14 cellular contexts compared by ENCODE assay signal in the genomic region with DNA sequence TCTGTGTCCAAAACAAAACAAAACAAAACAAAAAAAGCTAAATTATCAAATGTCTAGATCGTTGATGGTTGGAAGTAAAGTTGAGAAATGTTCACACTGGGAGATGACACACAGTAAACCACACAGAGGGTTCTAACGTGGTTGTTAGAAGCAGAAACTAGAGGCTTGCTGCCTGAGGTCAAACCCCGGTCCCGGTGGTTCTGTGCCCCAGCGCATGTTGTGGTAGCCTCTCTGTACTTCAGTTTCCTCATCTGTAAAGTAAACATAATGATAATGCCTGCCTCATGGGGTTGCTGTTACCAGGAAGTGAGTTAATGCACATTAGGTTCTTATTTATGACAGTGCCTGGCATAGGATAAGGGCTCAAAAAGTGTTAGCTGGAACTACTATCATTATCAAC.
"Had no signal": no experiment of that assay in that cellular context is flagged by ENCODE, and none has a peak within 500 bp of the region (broad histone marks: within the 10 kb centered on the region; RNA-seq: fewer than 3 reads in every experiment).

No MANE protein-coding gene starts in this region.

- H3K27ac Mint-ChIP-seq: activated CD4-positive, alpha-beta T cell treated with anti-CD3 and anti-CD28 coated beads, Interleukin-2, amount 10 ng/mL, durations not matched to agents 7 days and 5 days; activated naive CD4-positive, alpha-beta T cell treated with anti-CD3 and anti-CD28 coated beads, Interleukin-2, amount 10 ng/mL, durations not matched to agents 7 days and 5 days; stimulated activated naive CD8-positive, alpha-beta T cell treated with anti-CD3 and anti-CD28 coated beads, Interleukin-15, Interleukin-2, amounts not matched to agents 100 ng/mL and 50 ng/mL, for 24 hours had no signal

- FAIRE-seq: astrocyte, bronchial epithelial cell, small intestine had no signal

- ATAC-seq: esophagus mucosa, right cardiac atrium, SK-N-SH treated with all-trans-retinoic acid at 6 μM for 48 hours had no signal

- DNase-seq: activated CD4-positive, alpha-beta T cell treated with anti-CD3 and anti-CD28 coated beads, Interleukin-2, amount 10 ng/mL, durations not matched to agents 7 days and 5 days; activated naive CD4-positive, alpha-beta T cell treated with anti-CD3 and anti-CD28 coated beads, Interleukin-2, amount 10 ng/mL, durations not matched to agents 7 days and 5 days; hippocampal formation; kidney glomerular epithelial cell; right cardiac atrium; small intestine; stimulated activated CD4-positive, alpha-beta T cell treated with anti-CD3 and anti-CD28 coated beads, Interleukin-4, amount 100 ng/mL, for 4 hours; stimulated activated CD8-positive, alpha-beta memory T cell treated with anti-CD3 and anti-CD28 coated beads, Interleukin-4, amount 100 ng/mL, for 48 hours; trophoblast cell had no signal

- H3K4me1 Mint-ChIP-seq: activated CD4-positive, alpha-beta T cell treated with anti-CD3 and anti-CD28 coated beads, Interleukin-2, amount 10 ng/mL, durations not matched to agents 7 days and 5 days; activated naive CD4-positive, alpha-beta T cell treated with anti-CD3 and anti-CD28 coated beads, Interleukin-2, amount 10 ng/mL, durations not matched to agents 7 days and 5 days had no signal

- H3K4me3 Mint-ChIP-seq: activated CD4-positive, alpha-beta T cell treated with anti-CD3 and anti-CD28 coated beads, Interleukin-2, amount 10 ng/mL, durations not matched to agents 7 days and 5 days; activated naive CD4-positive, alpha-beta T cell treated with anti-CD3 and anti-CD28 coated beads, Interleukin-2, amount 10 ng/mL, durations not matched to agents 7 days and 5 days; stimulated activated naive CD8-positive, alpha-beta T cell treated with anti-CD3 and anti-CD28 coated beads, Interleukin-15, Interleukin-2, amounts not matched to agents 100 ng/mL and 50 ng/mL, for 24 hours had no signal

- H3K27me3 Mint-ChIP-seq: activated CD4-positive, alpha-beta T cell treated with anti-CD3 and anti-CD28 coated beads, Interleukin-2, amount 10 ng/mL, durations not matched to agents 7 days and 5 days; activated naive CD4-positive, alpha-beta T cell treated with anti-CD3 and anti-CD28 coated beads, Interleukin-2, amount 10 ng/mL, durations not matched to agents 7 days and 5 days; stimulated activated naive CD8-positive, alpha-beta T cell treated with anti-CD3 and anti-CD28 coated beads, Interleukin-15, Interleukin-2, amounts not matched to agents 100 ng/mL and 50 ng/mL, for 24 hours had no signal
